Comparison of ENCODE assay signal across 1 cellular context in the genomic region with DNA sequence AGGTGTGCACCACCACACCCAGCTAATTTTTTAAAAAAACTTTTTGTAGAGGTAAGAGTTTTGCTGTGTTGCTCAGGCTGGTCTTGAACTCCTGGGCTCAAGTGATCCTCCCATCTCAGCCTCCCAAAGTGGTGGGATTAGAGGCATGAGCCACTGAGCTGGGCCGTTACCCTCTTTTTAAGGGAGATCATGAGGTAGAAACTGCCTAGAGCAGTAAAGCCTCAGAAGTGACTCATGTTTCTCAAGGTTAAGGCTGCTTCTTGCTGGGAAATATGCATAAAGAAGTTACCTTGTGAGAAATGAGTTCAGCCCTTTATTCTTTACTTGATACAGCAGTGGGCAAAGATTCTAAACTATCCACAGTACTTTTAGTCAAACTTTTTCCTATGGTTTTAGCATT.
TF ChIP-seq lines count a peak whose summit lies in the region.

No MANE protein-coding gene starts in this region.

TF ChIP-seq in GM23338, 12 proteins besides CTCF, POLR2A, EP300 and RAD21 (continued from another document):
- TF ChIP-seq, protein P1, sequence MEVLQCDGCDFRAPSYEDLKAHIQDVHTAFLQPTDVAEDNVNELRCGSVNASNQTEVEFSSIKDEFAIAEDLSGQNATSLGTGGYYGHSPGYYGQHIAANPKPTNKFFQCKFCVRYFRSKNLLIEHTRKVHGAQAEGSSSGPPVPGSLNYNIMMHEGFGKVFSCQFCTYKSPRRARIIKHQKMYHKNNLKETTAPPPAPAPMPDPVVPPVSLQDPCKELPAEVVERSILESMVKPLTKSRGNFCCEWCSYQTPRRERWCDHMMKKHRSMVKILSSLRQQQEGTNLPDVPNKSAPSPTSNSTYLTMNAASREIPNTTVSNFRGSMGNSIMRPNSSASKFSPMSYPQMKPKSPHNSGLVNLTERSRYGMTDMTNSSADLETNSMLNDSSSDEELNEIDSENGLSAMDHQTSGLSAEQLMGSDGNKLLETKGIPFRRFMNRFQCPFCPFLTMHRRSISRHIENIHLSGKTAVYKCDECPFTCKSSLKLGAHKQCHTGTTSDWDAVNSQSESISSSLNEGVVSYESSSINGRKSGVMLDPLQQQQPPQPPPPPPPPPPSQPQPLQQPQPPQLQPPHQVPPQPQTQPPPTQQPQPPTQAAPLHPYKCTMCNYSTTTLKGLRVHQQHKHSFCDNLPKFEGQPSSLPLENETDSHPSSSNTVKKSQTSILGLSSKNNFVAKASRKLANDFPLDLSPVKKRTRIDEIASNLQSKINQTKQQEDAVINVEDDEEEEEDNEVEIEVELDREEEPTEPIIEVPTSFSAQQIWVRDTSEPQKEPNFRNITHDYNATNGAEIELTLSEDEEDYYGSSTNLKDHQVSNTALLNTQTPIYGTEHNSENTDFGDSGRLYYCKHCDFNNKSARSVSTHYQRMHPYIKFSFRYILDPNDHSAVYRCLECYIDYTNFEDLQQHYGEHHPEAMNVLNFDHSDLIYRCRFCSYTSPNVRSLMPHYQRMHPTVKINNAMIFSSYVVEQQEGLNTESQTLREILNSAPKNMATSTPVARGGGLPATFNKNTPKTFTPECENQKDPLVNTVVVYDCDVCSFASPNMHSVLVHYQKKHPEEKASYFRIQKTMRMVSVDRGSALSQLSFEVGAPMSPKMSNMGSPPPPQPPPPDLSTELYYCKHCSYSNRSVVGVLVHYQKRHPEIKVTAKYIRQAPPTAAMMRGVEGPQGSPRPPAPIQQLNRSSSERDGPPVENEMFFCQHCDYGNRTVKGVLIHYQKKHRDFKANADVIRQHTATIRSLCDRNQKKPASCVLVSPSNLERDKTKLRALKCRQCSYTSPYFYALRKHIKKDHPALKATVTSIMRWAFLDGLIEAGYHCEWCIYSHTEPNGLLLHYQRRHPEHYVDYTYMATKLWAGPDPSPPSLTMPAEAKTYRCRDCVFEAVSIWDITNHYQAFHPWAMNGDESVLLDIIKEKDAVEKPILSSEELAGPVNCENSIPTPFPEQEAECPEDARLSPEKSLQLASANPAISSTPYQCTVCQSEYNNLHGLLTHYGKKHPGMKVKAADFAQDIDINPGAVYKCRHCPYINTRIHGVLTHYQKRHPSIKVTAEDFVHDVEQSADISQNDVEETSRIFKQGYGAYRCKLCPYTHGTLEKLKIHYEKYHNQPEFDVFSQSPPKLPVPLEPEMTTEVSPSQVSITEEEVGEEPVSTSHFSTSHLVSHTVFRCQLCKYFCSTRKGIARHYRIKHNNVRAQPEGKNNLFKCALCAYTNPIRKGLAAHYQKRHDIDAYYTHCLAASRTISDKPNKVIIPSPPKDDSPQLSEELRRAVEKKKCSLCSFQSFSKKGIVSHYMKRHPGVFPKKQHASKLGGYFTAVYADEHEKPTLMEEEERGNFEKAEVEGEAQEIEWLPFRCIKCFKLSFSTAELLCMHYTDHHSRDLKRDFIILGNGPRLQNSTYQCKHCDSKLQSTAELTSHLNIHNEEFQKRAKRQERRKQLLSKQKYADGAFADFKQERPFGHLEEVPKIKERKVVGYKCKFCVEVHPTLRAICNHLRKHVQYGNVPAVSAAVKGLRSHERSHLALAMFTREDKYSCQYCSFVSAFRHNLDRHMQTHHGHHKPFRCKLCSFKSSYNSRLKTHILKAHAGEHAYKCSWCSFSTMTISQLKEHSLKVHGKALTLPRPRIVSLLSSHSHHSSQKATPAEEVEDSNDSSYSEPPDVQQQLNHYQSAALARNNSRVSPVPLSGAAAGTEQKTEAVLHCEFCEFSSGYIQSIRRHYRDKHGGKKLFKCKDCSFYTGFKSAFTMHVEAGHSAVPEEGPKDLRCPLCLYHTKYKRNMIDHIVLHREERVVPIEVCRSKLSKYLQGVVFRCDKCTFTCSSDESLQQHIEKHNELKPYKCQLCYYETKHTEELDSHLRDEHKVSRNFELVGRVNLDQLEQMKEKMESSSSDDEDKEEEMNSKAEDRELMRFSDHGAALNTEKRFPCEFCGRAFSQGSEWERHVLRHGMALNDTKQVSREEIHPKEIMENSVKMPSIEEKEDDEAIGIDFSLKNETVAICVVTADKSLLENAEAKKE (CRISPR knock-in tag; IDR thresholded peaks at IDR 0.05) = no peak
- TF ChIP-seq EZH2phosphoT487 (IDR thresholded peaks at IDR 0.05; ENCODE audit: unreplicated experiment) (no peak), NANOG (IDR thresholded peaks at IDR 0.05; ENCODE audit: borderline replicate concordance) (no peak), ZNF331 (CRISPR knock-in tag; IDR thresholded peaks at IDR 0.05; ENCODE audit: low read depth) (no peak), STAT1 (IDR thresholded peaks at IDR 0.05; ENCODE audit: unreplicated experiment) (no peak), ZNF114 (CRISPR knock-in tag; IDR thresholded peaks at IDR 0.05) (no peak), EZH2 (IDR thresholded peaks at IDR 0.05; ENCODE audit: low read depth, unreplicated experiment) (no peak), CREB1 (CRISPR knock-in tag; IDR thresholded peaks at IDR 0.05; ENCODE audit: low read depth) (no peak)
- TF ChIP-seq, protein P2, sequence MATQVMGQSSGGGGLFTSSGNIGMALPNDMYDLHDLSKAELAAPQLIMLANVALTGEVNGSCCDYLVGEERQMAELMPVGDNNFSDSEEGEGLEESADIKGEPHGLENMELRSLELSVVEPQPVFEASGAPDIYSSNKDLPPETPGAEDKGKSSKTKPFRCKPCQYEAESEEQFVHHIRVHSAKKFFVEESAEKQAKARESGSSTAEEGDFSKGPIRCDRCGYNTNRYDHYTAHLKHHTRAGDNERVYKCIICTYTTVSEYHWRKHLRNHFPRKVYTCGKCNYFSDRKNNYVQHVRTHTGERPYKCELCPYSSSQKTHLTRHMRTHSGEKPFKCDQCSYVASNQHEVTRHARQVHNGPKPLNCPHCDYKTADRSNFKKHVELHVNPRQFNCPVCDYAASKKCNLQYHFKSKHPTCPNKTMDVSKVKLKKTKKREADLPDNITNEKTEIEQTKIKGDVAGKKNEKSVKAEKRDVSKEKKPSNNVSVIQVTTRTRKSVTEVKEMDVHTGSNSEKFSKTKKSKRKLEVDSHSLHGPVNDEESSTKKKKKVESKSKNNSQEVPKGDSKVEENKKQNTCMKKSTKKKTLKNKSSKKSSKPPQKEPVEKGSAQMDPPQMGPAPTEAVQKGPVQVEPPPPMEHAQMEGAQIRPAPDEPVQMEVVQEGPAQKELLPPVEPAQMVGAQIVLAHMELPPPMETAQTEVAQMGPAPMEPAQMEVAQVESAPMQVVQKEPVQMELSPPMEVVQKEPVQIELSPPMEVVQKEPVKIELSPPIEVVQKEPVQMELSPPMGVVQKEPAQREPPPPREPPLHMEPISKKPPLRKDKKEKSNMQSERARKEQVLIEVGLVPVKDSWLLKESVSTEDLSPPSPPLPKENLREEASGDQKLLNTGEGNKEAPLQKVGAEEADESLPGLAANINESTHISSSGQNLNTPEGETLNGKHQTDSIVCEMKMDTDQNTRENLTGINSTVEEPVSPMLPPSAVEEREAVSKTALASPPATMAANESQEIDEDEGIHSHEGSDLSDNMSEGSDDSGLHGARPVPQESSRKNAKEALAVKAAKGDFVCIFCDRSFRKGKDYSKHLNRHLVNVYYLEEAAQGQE (IDR thresholded peaks at IDR 0.05; ENCODE audit: unreplicated experiment) = no peak
